ENCODE assay signal across 9 cellular contexts in genomic region chr16:997440-998051, GRCh38. TPM values are rescaled to one million over a fixed set of nuclear protein-coding genes. Genes with fewer than 3 reads are reported as not detected.
DNase-seq lines count a peak whose midpoint lies in the region; ATAC-seq, FAIRE-seq and TF ChIP-seq lines count a peak whose summit lies in the region.
"Had no signal": no experiment of that assay in that cellular context is flagged by ENCODE, and none has a peak within 500 bp of the region (broad histone marks: within the 10 kb centered on the region; RNA-seq: fewer than 3 reads in every experiment).

No MANE protein-coding gene starts in this region.

- TF ChIP-seq CTCF in kidney (IDR thresholded peaks at IDR 0.05; ENCODE audit: borderline replicate concordance, extremely low read depth, insufficient read depth) (no peak), WERI-Rb-1 (IDR thresholded peaks at IDR 0.05; ENCODE audit: low read depth, low read length) (no peak)

- peaks cover 0 to 2% (median 0%) of the 10 kb centered on the region in 3 donors for H3K36me3 Mint-ChIP-seq in CD8-positive, alpha-beta memory T cell
- peaks cover 3% of the 10 kb centered on the region for H3K36me3 Mint-ChIP-seq in activated naive CD8-positive, alpha-beta T cell treated with anti-CD3 and anti-CD28 coated beads, Interleukin-2, amount 50 U/mL, for 24 hours (ENCODE audit: low read depth)

- peak; percentile 42 for ATAC-seq in SK-N-SH treated with all-trans-retinoic acid at 6 μM for 48 hours
- ATAC-seq in activated naive CD8-positive, alpha-beta T cell treated with anti-CD3 and anti-CD28 coated beads, Interleukin-2, amount 50 U/mL, for 24 hours = peak; percentile 60
- no peak for ATAC-seq in HG02840 (IDR thresholded peaks at IDR 0.05; ENCODE audit: low FRiP score, unreplicated experiment)
- no peak for ATAC-seq in GM19455 (IDR thresholded peaks at IDR 0.05; ENCODE audit: unreplicated experiment)

- H3K4me1 Mint-ChIP-seq in CD8-positive, alpha-beta memory T cell = peaks cover 25 to 59% (median 35%) of the 10 kb centered on the region in 3 donors
- H3K4me1 Mint-ChIP-seq in activated naive CD8-positive, alpha-beta T cell treated with anti-CD3 and anti-CD28 coated beads, Interleukin-2, amount 50 U/mL, for 24 hours = peaks cover 55% of the 10 kb centered on the region

- peaks cover 0 to 2% of the 10 kb centered on the region in 2 donors for H3K27me3 Mint-ChIP-seq in CD8-positive, alpha-beta memory T cell
- peaks cover 11% of the 10 kb centered on the region for H3K27me3 Mint-ChIP-seq in activated naive CD8-positive, alpha-beta T cell treated with anti-CD3 and anti-CD28 coated beads, Interleukin-2, amount 50 U/mL, for 24 hours

- H3K4me3 ChIP-seq in CD8-positive, alpha-beta memory T cell (ENCODE audit: low read length) = peak overlapping the region; percentile 69
- H3K4me3 ChIP-seq in kidney (ENCODE audit: low read length in 2 of 2) (no peak overlapping the region), WERI-Rb-1 (ENCODE audit: low read depth, low read length) (no peak overlapping the region)

- peak; percentile 31 to 72 (median 58) for DNase-seq in CD8-positive, alpha-beta memory T cell
- peak; percentile 56 for DNase-seq in activated naive CD8-positive, alpha-beta T cell treated with anti-CD3 and anti-CD28 coated beads, Interleukin-2, amount 50 U/mL, for 24 hours
- DNase-seq in kidney (peak; percentile 91), WERI-Rb-1 (no peak)
- peak; percentile 27 for DNase-seq in stimulated activated CD8-positive, alpha-beta memory T cell treated with anti-CD3 and anti-CD28 coated beads, Interleukin-15, amount 100 ng/mL, for 1 hour (ENCODE audit: low read depth)

- peak overlapping the region; percentile 72 for H3K27ac ChIP-seq in CD8-positive, alpha-beta memory T cell (ENCODE audit: low read depth, low read length)
- H3K27ac ChIP-seq in kidney (ENCODE audit: low read depth in 2 of 2, low read length in 2 of 2) = no peak overlapping the region
- H3K27ac ChIP-seq in WERI-Rb-1 = no peak overlapping the region

- no peak overlapping the region for H3K9ac ChIP-seq in kidney (ENCODE audit: low read length in 2 of 2)

- FAIRE-seq in kidney (lab: Jason Lieb, UNC) = no peak
- FAIRE-seq: GM18507 had no signal

- H3K27ac Mint-ChIP-seq in CD8-positive, alpha-beta memory T cell = peak overlapping the region; percentile 67 to 96 (median 85)
- H3K27ac Mint-ChIP-seq in activated naive CD8-positive, alpha-beta T cell treated with anti-CD3 and anti-CD28 coated beads, Interleukin-2, amount 50 U/mL, for 24 hours = peak overlapping the region; percentile 34

- POLR2A ChIA-PET in CD8-positive, alpha-beta memory T cell (lab: Charles Lee) = interaction anchor here (1.3 to 1.5 kb wide), 3 partner anchors 9 to 33 kb away, joined by 4 to 11 read pairs (median 4); partner anchors contain the start of gene SOX8

- peaks cover 39% of the 10 kb centered on the region for H3K4me1 ChIP-seq in CD8-positive, alpha-beta memory T cell (ENCODE audit: insufficient read depth, low read length)
- no peaks in the 10 kb centered on the region for H3K4me1 ChIP-seq in kidney (ENCODE audit: control insufficient read depth in 1 of 2, insufficient read depth in 1 of 2, low read depth in 1 of 2, low read length in 2 of 2)

- H3K9me3 Mint-ChIP-seq in CD8-positive, alpha-beta memory T cell = no peaks in the 10 kb centered on the region
- no peaks in the 10 kb centered on the region for H3K9me3 Mint-ChIP-seq in activated naive CD8-positive, alpha-beta T cell treated with anti-CD3 and anti-CD28 coated beads, Interleukin-2, amount 50 U/mL, for 24 hours

- intact Hi-C loops in kidney (cut with DNase I) = no loop called here

- no peaks in the 10 kb centered on the region for H3K9me3 ChIP-seq in CD8-positive, alpha-beta memory T cell (ENCODE audit: low read length)
- H3K9me3 ChIP-seq in kidney (ENCODE audit: control insufficient read depth in 1 of 2, low read length in 2 of 2) = peaks cover 2 to 18% of the 10 kb centered on the region in 2 donors
- H3K9me3 ChIP-seq in WERI-Rb-1 (ENCODE audit: severe bottlenecking) = peaks cover 26% of the 10 kb centered on the region

- H3K27me3 ChIP-seq in CD8-positive, alpha-beta memory T cell (ENCODE audit: insufficient read depth, low read length, poor library complexity, severe bottlenecking) = no peaks in the 10 kb centered on the region
- peaks cover 11% of the 10 kb centered on the region for H3K27me3 ChIP-seq in WERI-Rb-1 (ENCODE audit: insufficient read depth, low read depth, severe bottlenecking)

- CTCF ChIA-PET in CD8-positive, alpha-beta memory T cell (lab: Charles Lee) = interaction anchor here (1.0 to 1.4 kb wide), 4 partner anchors 11 to 60 kb away, joined by 3 to 5 read pairs (median 4); partner anchors contain the start of gene SOX8

- no peaks in the 10 kb centered on the region for H3K36me3 ChIP-seq in CD8-positive, alpha-beta memory T cell (ENCODE audit: insufficient read depth, low read length)
- H3K36me3 ChIP-seq in kidney (ENCODE audit: control insufficient read depth in 1 of 2, insufficient read depth in 2 of 2, low read length in 2 of 2) = no peaks in the 10 kb centered on the region
- H3K36me3 ChIP-seq in WERI-Rb-1 = no peaks in the 10 kb centered on the region

- H3K4me3 Mint-ChIP-seq in CD8-positive, alpha-beta memory T cell = peak overlapping the region; percentile 77 to 89 (median 81)
- peak overlapping the region; percentile 46 for H3K4me3 Mint-ChIP-seq in activated naive CD8-positive, alpha-beta T cell treated with anti-CD3 and anti-CD28 coated beads, Interleukin-2, amount 50 U/mL, for 24 hours

TF ChIP-seq in SK-N-SH treated with all-trans-retinoic acid at 6 μM for 48 hours, 23 proteins besides CTCF, POLR2A, EP300 and RAD21 (continues in another document):
- TF ChIP-seq, protein P1, sequence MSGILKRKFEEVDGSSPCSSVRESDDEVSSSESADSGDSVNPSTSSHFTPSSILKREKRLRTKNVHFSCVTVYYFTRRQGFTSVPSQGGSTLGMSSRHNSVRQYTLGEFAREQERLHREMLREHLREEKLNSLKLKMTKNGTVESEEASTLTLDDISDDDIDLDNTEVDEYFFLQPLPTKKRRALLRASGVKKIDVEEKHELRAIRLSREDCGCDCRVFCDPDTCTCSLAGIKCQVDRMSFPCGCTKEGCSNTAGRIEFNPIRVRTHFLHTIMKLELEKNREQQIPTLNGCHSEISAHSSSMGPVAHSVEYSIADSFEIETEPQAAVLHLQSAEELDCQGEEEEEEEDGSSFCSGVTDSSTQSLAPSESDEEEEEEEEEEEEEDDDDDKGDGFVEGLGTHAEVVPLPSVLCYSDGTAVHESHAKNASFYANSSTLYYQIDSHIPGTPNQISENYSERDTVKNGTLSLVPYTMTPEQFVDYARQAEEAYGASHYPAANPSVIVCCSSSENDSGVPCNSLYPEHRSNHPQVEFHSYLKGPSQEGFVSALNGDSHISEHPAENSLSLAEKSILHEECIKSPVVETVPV (CRISPR knock-in tag; IDR thresholded peaks at IDR 0.05) = no peak
- TF ChIP-seq TCF4 (CRISPR knock-in tag; IDR thresholded peaks at IDR 0.05; ENCODE audit: borderline replicate concordance) (no peak), ZNF70 (CRISPR knock-in tag; IDR thresholded peaks at IDR 0.05) (no peak), ZNF565 (CRISPR knock-in tag; conservative IDR thresholded peaks at IDR 0.05; ENCODE audit: low read depth) (no peak), SNAI2 (CRISPR knock-in tag; IDR thresholded peaks at IDR 0.05) (no peak), PPARA (CRISPR knock-in tag; IDR thresholded peaks at IDR 0.05; ENCODE audit: borderline replicate concordance) (no peak), CREB5 (CRISPR knock-in tag; IDR thresholded peaks at IDR 0.05; ENCODE audit: low read depth) (no peak), GLIS3 (CRISPR knock-in tag; IDR thresholded peaks at IDR 0.05) (no peak), ESRRG (CRISPR knock-in tag; IDR thresholded peaks at IDR 0.05) (no peak), POU6F1 (CRISPR knock-in tag; IDR thresholded peaks at IDR 0.05; ENCODE audit: borderline replicate concordance, low read depth) (no peak), BACH2 (CRISPR knock-in tag; IDR thresholded peaks at IDR 0.05; ENCODE audit: borderline replicate concordance) (no peak), TOX (CRISPR knock-in tag; IDR thresholded peaks at IDR 0.05; ENCODE audit: borderline replicate concordance) (no peak), OSR1 (CRISPR knock-in tag; IDR thresholded peaks at IDR 0.05) (no peak)

RNA-seq across cellular contexts. Expression of gene SOX8, which starts 16.0 kb away (rescaled TPM):
- total RNA-seq in CD8-positive, alpha-beta memory T cell = under 1 TPM; 0.39 to 0.62 TPM
- polyA plus RNA-seq in CD8-positive, alpha-beta memory T cell = 0.39 TPM
- 1.0 TPM for total RNA-seq in kidney
- 0.17 TPM for polyA plus RNA-seq in kidney (ENCODE audit: insufficient read depth, low read depth, low replicate concordance)

RNA-seq across cellular contexts. Expression of gene LMF1, which starts 26.8 kb away (rescaled TPM):
- total RNA-seq in CD8-positive, alpha-beta memory T cell = 10 to 100 TPM; 11.7 to 14.0 TPM
- 15.8 TPM for polyA plus RNA-seq in CD8-positive, alpha-beta memory T cell
- 28.6 TPM for total RNA-seq in kidney
- polyA plus RNA-seq in kidney (ENCODE audit: insufficient read depth, low read depth, low replicate concordance) = 15.4 TPM

Comparison
In these comparisons a context has a peak if more than half of its experiments do, and no peak if none do; other contexts are left out.
1. ATAC-seq: peak in SK-N-SH treated with all-trans-retinoic acid at 6 μM for 48 hours (single experiment) and activated naive CD8-positive, alpha-beta T cell treated with anti-CD3 and anti-CD28 coated beads, Interleukin-2, amount 50 U/mL, for 24 hours (single experiment); none in HG02840 (single experiment) and GM19455 (single experiment).